Comparison of ENCODE assay signal across 9 cellular contexts in the genomic region with DNA sequence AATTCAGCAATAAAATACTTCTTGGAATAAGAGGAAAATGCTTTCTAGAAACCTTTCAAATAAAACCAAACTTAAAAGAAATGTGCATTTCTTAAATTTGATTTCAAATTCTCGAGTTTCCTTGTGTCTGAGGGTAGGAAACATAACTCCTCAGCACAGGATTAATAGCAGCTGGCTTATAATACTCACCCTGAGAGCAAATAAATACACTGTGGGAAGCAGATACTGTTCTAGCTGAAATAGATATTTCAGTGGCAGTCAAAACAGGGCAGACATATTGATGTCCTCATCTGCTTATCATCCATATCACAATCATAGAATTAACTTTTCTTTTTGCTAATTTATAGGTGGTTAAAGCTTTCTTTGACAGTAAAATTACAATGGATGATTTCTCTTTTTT. TPM values are rescaled to one million over a fixed set of nuclear protein-coding genes. Genes with fewer than 3 reads are reported as not detected.
"Had no signal": no experiment of that assay in that cellular context is flagged by ENCODE, and none has a peak within 500 bp of the region (broad histone marks: within the 10 kb centered on the region; RNA-seq: fewer than 3 reads in every experiment).

No MANE protein-coding gene starts in this region.

- H3K27me3 Mint-ChIP-seq: IgD-negative memory B cell had no signal

- H3K27ac ChIP-seq: GM23248, HL-60 had no signal

- H3K36me3 Mint-ChIP-seq: IgD-negative memory B cell had no signal

- ATAC-seq: HCT116, HepG2 had no signal

- H3K4me3 ChIP-seq: GM23248, HAP-1 had no signal

- H3K36me3 ChIP-seq: HAP-1 had no signal

- DNase-seq: GM23248, GOT3, H7, HFFc6 had no signal

- H3K9me3 Mint-ChIP-seq: HFFc6, IgD-negative memory B cell had no signal

- H3K4me3 Mint-ChIP-seq: HFFc6, IgD-negative memory B cell had no signal

- H3K27ac Mint-ChIP-seq: HFFc6, IgD-negative memory B cell had no signal

- H3K9me3 ChIP-seq: HAP-1 had no signal

- H3K4me1 Mint-ChIP-seq: IgD-negative memory B cell had no signal

RNA-seq across cellular contexts. Expression of a gene that starts 33.6 kb away (rescaled TPM):
- total RNA-seq: H7 had no signal
- polyA plus RNA-seq: HepG2 had no signal
